ENCODE assay signal across 8 cellular contexts in the genomic region with DNA sequence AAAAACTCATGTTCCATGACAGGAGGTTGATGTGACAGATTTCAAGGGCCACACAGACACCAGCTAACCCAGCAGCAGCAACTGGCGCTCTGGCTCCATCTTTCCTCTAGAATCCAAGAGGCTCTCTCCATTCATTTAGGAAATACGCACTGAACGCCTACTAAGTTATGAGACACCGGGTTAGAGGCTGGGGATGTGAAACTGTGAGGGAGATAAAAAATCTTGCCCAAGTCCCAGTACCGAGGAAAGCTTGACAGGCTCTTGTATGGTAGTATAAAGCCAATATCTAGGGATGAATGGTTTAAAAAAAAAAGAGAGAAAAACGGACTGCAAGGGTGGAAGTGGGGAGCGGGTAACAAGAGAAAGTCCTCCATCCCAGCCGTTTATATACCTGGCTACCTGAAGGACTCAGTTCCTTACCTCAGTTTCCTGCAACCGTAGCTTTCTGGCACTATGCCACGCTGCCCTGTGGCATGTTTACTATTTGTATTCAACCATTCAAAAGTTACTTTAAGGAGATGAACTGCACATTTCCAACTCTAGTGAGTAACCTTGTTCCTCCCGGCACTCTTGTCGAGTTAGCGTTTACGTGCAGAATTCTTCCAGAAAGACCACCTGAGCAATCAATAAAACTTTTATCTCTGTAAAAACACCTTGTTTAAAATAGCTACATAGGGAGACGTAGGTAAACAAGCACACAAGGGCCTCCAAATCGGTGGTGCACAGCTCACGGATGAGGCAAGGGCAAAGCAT. TPM values are rescaled to one million over a fixed set of nuclear protein-coding genes. Genes with fewer than 3 reads are reported as not detected.
DNase-seq lines count a peak whose midpoint lies in the region; ATAC-seq, FAIRE-seq and TF ChIP-seq lines count a peak whose summit lies in the region.

No MANE protein-coding gene starts in this region.

- FAIRE-seq in small intestine (lab: Jason Lieb, UNC), result no peak

- H3K4me1 ChIP-seq in muscle layer of duodenum (ENCODE audit: control insufficient read depth in 1 of 2, insufficient read depth in 2 of 2, low read length in 2 of 2) (peaks cover 4 to 21% of the 10 kb centered on the region in 2 donors), small intestine (ENCODE audit: control insufficient read depth in 2 of 2, insufficient read depth in 1 of 2, low read depth in 1 of 2, low read length in 1 of 2) (no peaks in the 10 kb centered on the region)

- H3K4me3 ChIP-seq in GM12864 (ENCODE audit: low read depth, low read length) (peak overlapping the region; percentile 67), coronary artery (peak overlapping the region; percentile 96), muscle layer of duodenum (ENCODE audit: low read depth in 1 of 2, low read length in 2 of 2) (peak overlapping the region; percentile 63 to 70), small intestine (ENCODE audit: low read depth in 1 of 2, low read length in 2 of 2) (peak overlapping the region in 1 of 2 donors; percentile 94)

- H3K9me3 ChIP-seq in muscle layer of duodenum (ENCODE audit: control insufficient read depth in 1 of 2, low read length in 2 of 2) (no peaks in the 10 kb centered on the region), small intestine (ENCODE audit: control insufficient read depth, low read depth) (no peaks in the 10 kb centered on the region)

- DNase-seq in GM12864 (ENCODE audit: low read depth), result no peak
- peak; percentile 8 for DNase-seq in NCI-H2227 treated with DMSO at 0.1 percent for 48 hours (lab: John Stamatoyannopoulos, UW)
- DNase-seq in coronary artery (ENCODE audit: low spot score), result no peak
- no peak for DNase-seq in small intestine

- H3K27ac ChIP-seq in coronary artery, result peak overlapping the region; percentile 38 to 80
- H3K27ac ChIP-seq in muscle layer of duodenum (ENCODE audit: low read length), result no peak overlapping the region
- peak overlapping the region in 1 of 2 donors; percentile 77 for H3K27ac ChIP-seq in small intestine (ENCODE audit: low read depth in 1 of 2, low read length in 1 of 2)

- H3K27me3 ChIP-seq in muscle layer of duodenum (ENCODE audit: low read depth, low read length) (no peaks in the 10 kb centered on the region), small intestine (ENCODE audit: control insufficient read depth in 2 of 2, insufficient read depth in 2 of 2, low read length in 2 of 2) (no peaks in the 10 kb centered on the region)

- ATAC-seq in GM21717 (IDR thresholded peaks at IDR 0.05; ENCODE audit: unreplicated experiment) (no peak), GM18870 (IDR thresholded peaks at IDR 0.05; ENCODE audit: unreplicated experiment) (no peak), HG02885 (IDR thresholded peaks at IDR 0.05; ENCODE audit: poor library complexity, unreplicated experiment) (no peak)

- 34 to 45% (median 38%) methylated on average over 17 of the region's 17 CpGs for WGBS in small intestine, 3 donors

- TF ChIP-seq CTCF in GM12864 (IDR thresholded peaks at IDR 0.05; ENCODE audit: low read depth, low read length, missing control alignments) (no peak), coronary artery (IDR thresholded peaks at IDR 0.05) (no peak)

- H3K36me3 ChIP-seq in muscle layer of duodenum (ENCODE audit: control insufficient read depth in 1 of 2, insufficient read depth in 2 of 2, low read length in 2 of 2), result no peaks in the 10 kb centered on the region
- no peaks in the 10 kb centered on the region for H3K36me3 ChIP-seq in small intestine (ENCODE audit: control insufficient read depth in 2 of 2, insufficient read depth in 2 of 2, low read length in 2 of 2)

RNA-seq across cellular contexts. Expression of gene BEND3, which starts 1.7 kb away (rescaled TPM):
- 1 to 10 TPM in 1 of 3 donors, under 1 TPM in 2; 0.45 to 3.0 (median 0.54) TPM for polyA plus RNA-seq in small intestine
